27 cellular contexts compared by ENCODE assay signal in the genomic region with DNA sequence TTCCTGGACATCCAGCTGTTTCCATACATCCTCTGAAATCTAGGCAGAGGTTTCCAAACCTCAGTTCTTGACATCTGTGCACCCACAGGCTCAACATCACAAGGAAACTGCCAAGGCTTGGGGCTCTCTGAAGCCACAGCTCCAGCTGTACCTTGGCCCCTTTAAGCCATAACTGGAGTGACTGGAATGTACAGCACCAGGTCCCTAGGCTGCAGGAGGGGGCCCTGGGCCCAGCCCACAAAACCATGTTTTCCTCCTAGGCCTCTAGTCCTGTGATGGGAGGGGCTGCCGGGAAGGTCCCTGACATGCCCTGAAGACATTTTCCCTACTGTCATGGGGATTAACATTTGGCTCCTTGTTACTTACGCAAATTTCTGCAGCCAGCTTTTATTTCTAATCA.
"Had no signal": no experiment of that assay in that cellular context is flagged by ENCODE, and none has a peak within 500 bp of the region (broad histone marks: within the 10 kb centered on the region; RNA-seq: fewer than 3 reads in every experiment).

No MANE protein-coding gene starts in this region.

- ATAC-seq: stimulated activated effector memory CD8-positive, alpha-beta T cell treated with anti-CD3 and anti-CD28 coated beads, Interleukin-12 subunit alpha, Interleukin-12 subunit beta, amount 100 ng/mL, for 72 hours; stimulated activated memory B cell treated with anti-CD40 and anti-IgM and Interleukin-4, amounts not matched to agents 10 μg/mL and 1 μg/mL and 100 μg/mL, for 72 hours; stimulated activated naive B cell treated with anti-CD40 and anti-IgM and Interleukin-4, amounts not matched to agents 10 μg/mL and 1 μg/mL and 100 μg/mL, for 72 hours; stimulated activated naive CD8-positive, alpha-beta T cell treated with anti-CD3 and anti-CD28 coated beads, Interleukin-15, amount 100 ng/mL, for 72 hours; stimulated activated naive CD8-positive, alpha-beta T cell treated with anti-CD3 and anti-CD28 coated beads, Interleukin-15, Interleukin-2, amounts not matched to agents 100 U/mL and 50 U/mL, for 24 hours; upper lobe of right lung had no signal

- H3K4me1 ChIP-seq: stomach, suprapubic skin, testis, thyroid gland, tibial artery, tibial nerve, transverse colon, upper lobe of left lung, upper lobe of right lung, uterus, vagina had no signal

- H3K4me3 ChIP-seq: stomach, suprapubic skin, testis, thoracic aorta, thyroid gland, tibial artery, tibial nerve, transverse colon, upper lobe of left lung, upper lobe of right lung, uterus, vagina had no signal

- H3K36me3 ChIP-seq: stomach, suprapubic skin, thoracic aorta, thyroid gland, tibial artery, tibial nerve, transverse colon, upper lobe of left lung, upper lobe of right lung, uterus, vagina had no signal

- FAIRE-seq: urothelium cell line had no signal

- H3K27ac ChIP-seq: stomach, suprapubic skin, testis, thoracic aorta, thyroid gland, tibial artery, tibial nerve, transverse colon, upper lobe of left lung, upper lobe of right lung, uterus, vagina had no signal

- H3K9me3 ChIP-seq: testis, thyroid gland, upper lobe of right lung, uterus, vagina had no signal

- DNase-seq: stimulated activated CD4-positive, alpha-beta T cell treated with anti-CD3 and anti-CD28 coated beads, Interleukin-2, amount 100 ng/mL, for 48 hours; stimulated activated CD4-positive, alpha-beta T cell treated with anti-CD3 and anti-CD28 coated beads, Interleukin-4, amount 100 ng/mL, for 1 hour; stimulated activated CD4-positive, alpha-beta T cell treated with anti-CD3 and anti-CD28 coated beads, Interleukin-4, amount 100 ng/mL, for 24 hours; stimulated activated CD4-positive, alpha-beta T cell treated with anti-CD3 and anti-CD28 coated beads, Interleukin-4, amount 100 ng/mL, for 4 hours; stimulated activated CD8-positive, alpha-beta memory T cell treated with anti-CD3 and anti-CD28 coated beads, Interleukin-4, amount 100 ng/mL, for 48 hours; stimulated activated naive B cell treated with anti-CD40 and anti-IgM and Interleukin-4, amounts not matched to agents 10 μg/mL and 1 μg/mL and 100 μg/mL, for 72 hours; stimulated activated naive CD4-positive, alpha-beta T cell; stimulated activated naive CD4-positive, alpha-beta T cell treated with Interleukin-2 at 50 U/mL for 16 hours; stimulated activated naive CD8-positive, alpha-beta T cell treated with anti-CD3 and anti-CD28 coated beads, Interleukin-15, amount 100 ng/mL, for 72 hours; stimulated activated naive CD8-positive, alpha-beta T cell treated with anti-CD3 and anti-CD28 coated beads, Interleukin-15, Interleukin-2, amounts not matched to agents 100 U/mL and 50 U/mL, for 24 hours; stomach; substantia nigra; testis; thyroid gland; tibial artery; transverse colon; trophoblast cell; upper lobe of left lung; upper lobe of right lung; uterus had no signal

- H3K27me3 ChIP-seq: stomach, suprapubic skin, testis, thyroid gland, tibial artery, tibial nerve, transverse colon, upper lobe of left lung, upper lobe of right lung, uterus, vagina had no signal
